In genomic region chr5:76818844-76819831, GRCh38 we compare ENCODE assay signal across 1 cellular context.
TF ChIP-seq lines count a peak whose summit lies in the region.

F2RL1 (plus strand) TSS chr5:76819030; CDS start chr5:76819183, 153 bp downstream.

TF ChIP-seq in Ishikawa, 13 proteins besides CTCF, POLR2A, EP300 and RAD21 (continued from another document):
- TF ChIP-seq, protein P1, sequence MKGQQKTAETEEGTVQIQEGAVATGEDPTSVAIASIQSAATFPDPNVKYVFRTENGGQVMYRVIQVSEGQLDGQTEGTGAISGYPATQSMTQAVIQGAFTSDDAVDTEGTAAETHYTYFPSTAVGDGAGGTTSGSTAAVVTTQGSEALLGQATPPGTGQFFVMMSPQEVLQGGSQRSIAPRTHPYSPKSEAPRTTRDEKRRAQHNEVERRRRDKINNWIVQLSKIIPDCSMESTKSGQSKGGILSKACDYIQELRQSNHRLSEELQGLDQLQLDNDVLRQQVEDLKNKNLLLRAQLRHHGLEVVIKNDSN (IDR thresholded peaks at IDR 0.05), result no peak
- TF ChIP-seq EGR1 (IDR thresholded peaks at IDR 0.05), result 0 out of 2 replicates have a peak, but pooled peaks have one; percentile 33
- peak; percentile 12 for TF ChIP-seq ZBTB7A (IDR thresholded peaks at IDR 0.05; ENCODE audit: low read depth)
- TF ChIP-seq, protein P2, sequence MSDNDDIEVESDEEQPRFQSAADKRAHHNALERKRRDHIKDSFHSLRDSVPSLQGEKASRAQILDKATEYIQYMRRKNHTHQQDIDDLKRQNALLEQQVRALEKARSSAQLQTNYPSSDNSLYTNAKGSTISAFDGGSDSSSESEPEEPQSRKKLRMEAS (IDR thresholded peaks at IDR 0.05), result no peak; the same call in 1 of the 2 replicates
- peak; percentile 71; the same call in 1 of the 2 replicates for TF ChIP-seq TEAD4 (IDR thresholded peaks at IDR 0.05)
